Comparison of ENCODE assay signal across 18 cellular contexts in genomic region chr7:50613473-50613872, GRCh38. TPM values are rescaled to one million over a fixed set of nuclear protein-coding genes. Genes with fewer than 3 reads are reported as not detected.
DNase-seq lines count a peak whose midpoint lies in the region; ATAC-seq, FAIRE-seq and TF ChIP-seq lines count a peak whose summit lies in the region.
"Had no signal": no experiment of that assay in that cellular context is flagged by ENCODE, and none has a peak within 500 bp of the region (broad histone marks: within the 10 kb centered on the region; RNA-seq: fewer than 3 reads in every experiment).

No MANE protein-coding gene starts in this region.

- no peak overlapping the region for H3K4me2 ChIP-seq in PC-3 (ENCODE audit: low read length)

- H3K27ac Mint-ChIP-seq in activated naive CD8-positive, alpha-beta T cell treated with anti-CD3 and anti-CD28 coated beads, Interleukin-2, amount 10 ng/mL, durations not matched to agents 7 days and 5 days = peak overlapping the region; percentile 27
- no peak overlapping the region for H3K27ac Mint-ChIP-seq in activated naive CD8-positive, alpha-beta T cell treated with anti-CD3 and anti-CD28 coated beads, Interleukin-2, amount 50 U/mL, for 24 hours

- no TSS peak for BruUV-seq in PC-3 (replicated peaks; lab: Mats Ljungman, UMichigan)

- H3K27me3 Mint-ChIP-seq in activated naive CD8-positive, alpha-beta T cell treated with anti-CD3 and anti-CD28 coated beads, Interleukin-2, amount 10 ng/mL, durations not matched to agents 7 days and 5 days = peaks cover 4% of the 10 kb centered on the region
- no peaks in the 10 kb centered on the region for H3K27me3 Mint-ChIP-seq in activated naive CD8-positive, alpha-beta T cell treated with anti-CD3 and anti-CD28 coated beads, Interleukin-2, amount 50 U/mL, for 24 hours
- H3K27me3 Mint-ChIP-seq: CD4-positive, alpha-beta memory T cell had no signal

- H3K36me3 Mint-ChIP-seq in activated naive CD8-positive, alpha-beta T cell treated with anti-CD3 and anti-CD28 coated beads, Interleukin-2, amount 10 ng/mL, durations not matched to agents 7 days and 5 days = peaks cover 2% of the 10 kb centered on the region
- no peaks in the 10 kb centered on the region for H3K36me3 Mint-ChIP-seq in activated naive CD8-positive, alpha-beta T cell treated with anti-CD3 and anti-CD28 coated beads, Interleukin-2, amount 50 U/mL, for 24 hours (ENCODE audit: low read depth)
- H3K36me3 Mint-ChIP-seq: IgD-negative memory B cell had no signal

- peaks cover 31% of the 10 kb centered on the region for H3K4me1 Mint-ChIP-seq in activated naive CD8-positive, alpha-beta T cell treated with anti-CD3 and anti-CD28 coated beads, Interleukin-2, amount 10 ng/mL, durations not matched to agents 7 days and 5 days
- H3K4me1 Mint-ChIP-seq in activated naive CD8-positive, alpha-beta T cell treated with anti-CD3 and anti-CD28 coated beads, Interleukin-2, amount 50 U/mL, for 24 hours = peaks cover 18% of the 10 kb centered on the region
- H3K4me1 Mint-ChIP-seq: H9, IgD-negative memory B cell had no signal

- no peaks in the 10 kb centered on the region for H3K79me2 ChIP-seq in PC-3 (ENCODE audit: low read length)

- H3K27ac ChIP-seq in muscle layer of colon (ENCODE audit: low read depth, low read length) (peak overlapping the region; percentile 72), small intestine (ENCODE audit: low read depth in 1 of 2, low read length in 1 of 2) (no peak overlapping the region), PC-3 (ENCODE audit: low read length) (no peak overlapping the region)

- DNase-seq in activated naive CD8-positive, alpha-beta T cell treated with anti-CD3 and anti-CD28 coated beads, Interleukin-2, amount 10 ng/mL, durations not matched to agents 7 days and 5 days = no peak
- DNase-seq in activated naive CD8-positive, alpha-beta T cell treated with anti-CD3 and anti-CD28 coated beads, Interleukin-2, amount 50 U/mL, for 24 hours = no peak
- peak; percentile 21 for DNase-seq in small intestine
- DNase-seq in stimulated activated naive CD4-positive, alpha-beta T cell (lab: John Stamatoyannopoulos, UW) = no peak
- DNase-seq in NCI-H2029 (lab: John Stamatoyannopoulos, UW) = no peak
- DNase-seq in PC-3 = no peak
- DNase-seq: ACHN; BE2C; C1 segment of cervical spinal cord; CD4-positive, alpha-beta memory T cell; DMS79 treated with DMSO at 0.1 percent for 48 hours; GF-D8; GOT3; H9 had no signal

- no peak for TF ChIP-seq CTCF in PC-3 (conservative IDR thresholded peaks at IDR 0.05; ENCODE audit: low read depth, low read length)

- H2AFZ ChIP-seq in PC-3 (ENCODE audit: low read length) = no peak overlapping the region

- POLR2A ChIA-PET in activated naive CD8-positive, alpha-beta T cell treated with anti-CD3 and anti-CD28 coated beads, Interleukin-2, amount 10 ng/mL, durations not matched to agents 7 days and 5 days (lab: Charles Lee) = no interaction called here
- POLR2A ChIA-PET in PC-3 (lab: Charles Lee; ENCODE audit: unreplicated experiment) = no interaction called here

- WGBS in small intestine, 3 donors = 36 to 72% (median 55%) methylated on average over 8 of the region's 8 CpGs

- H3F3A ChIP-seq in PC-3 (ENCODE audit: low read length, unreplicated experiment) = no peaks in the 10 kb centered on the region

- H3K9me2 ChIP-seq in PC-3 (replicated peaks; ENCODE audit: low read length) = no peaks in the 10 kb centered on the region

- H3K4me3 ChIP-seq in muscle layer of colon (ENCODE audit: low read depth in 1 of 2, low read length in 2 of 2) = no peak overlapping the region
- no peak overlapping the region for H3K4me3 ChIP-seq in small intestine (ENCODE audit: low read depth in 1 of 2, low read length in 2 of 2)
- no peak overlapping the region for H3K4me3 ChIP-seq in PC-3 (ENCODE audit: low read length)

- no peak overlapping the region for H3K4me3 Mint-ChIP-seq in activated naive CD8-positive, alpha-beta T cell treated with anti-CD3 and anti-CD28 coated beads, Interleukin-2, amount 10 ng/mL, durations not matched to agents 7 days and 5 days
- H3K4me3 Mint-ChIP-seq in activated naive CD8-positive, alpha-beta T cell treated with anti-CD3 and anti-CD28 coated beads, Interleukin-2, amount 50 U/mL, for 24 hours = no peak overlapping the region
- H3K4me3 Mint-ChIP-seq: H9, IgD-negative memory B cell had no signal

- ATAC-seq in activated naive CD8-positive, alpha-beta T cell treated with anti-CD3 and anti-CD28 coated beads, Interleukin-2, amount 10 ng/mL, durations not matched to agents 7 days and 5 days (ENCODE audit: low read depth) = no peak
- no peak for ATAC-seq in activated naive CD8-positive, alpha-beta T cell treated with anti-CD3 and anti-CD28 coated beads, Interleukin-2, amount 50 U/mL, for 24 hours
- ATAC-seq in PC-3 = no peak

- H4K20me1 ChIP-seq in PC-3 (ENCODE audit: low read length) = peaks cover 18% of the 10 kb centered on the region

- no peaks in the 10 kb centered on the region for H3K9me3 Mint-ChIP-seq in activated naive CD8-positive, alpha-beta T cell treated with anti-CD3 and anti-CD28 coated beads, Interleukin-2, amount 10 ng/mL, durations not matched to agents 7 days and 5 days
- H3K9me3 Mint-ChIP-seq in activated naive CD8-positive, alpha-beta T cell treated with anti-CD3 and anti-CD28 coated beads, Interleukin-2, amount 50 U/mL, for 24 hours = no peaks in the 10 kb centered on the region
- H3K9me3 Mint-ChIP-seq: H9, IgD-negative memory B cell had no signal

- H3K36me3 ChIP-seq in muscle layer of colon (ENCODE audit: insufficient read depth, low read length) (peaks cover 36% of the 10 kb centered on the region), small intestine (ENCODE audit: control insufficient read depth in 2 of 2, insufficient read depth in 2 of 2, low read length in 2 of 2) (peaks cover 0 to 12% of the 10 kb centered on the region in 2 donors), PC-3 (ENCODE audit: low read depth, low read length) (peaks cover 37% of the 10 kb centered on the region)
- H3K36me3 ChIP-seq: BE2C had no signal

- H3K4me1 ChIP-seq in muscle layer of colon (ENCODE audit: insufficient read depth, low read length) = peaks cover 8% of the 10 kb centered on the region
- H3K4me1 ChIP-seq in small intestine (ENCODE audit: control insufficient read depth in 2 of 2, insufficient read depth in 1 of 2, low read depth in 1 of 2, low read length in 1 of 2) = peaks cover 0 to 15% of the 10 kb centered on the region in 2 donors
- H3K4me1 ChIP-seq in PC-3 (ENCODE audit: insufficient read depth, low read length) = peaks cover 15% of the 10 kb centered on the region
- H3K4me1 ChIP-seq: BE2C had no signal

- no peaks in the 10 kb centered on the region for H3K27me3 ChIP-seq in muscle layer of colon (ENCODE audit: control insufficient read depth in 1 of 2, insufficient read depth in 2 of 2, low read length in 2 of 2)
- H3K27me3 ChIP-seq in small intestine (ENCODE audit: control insufficient read depth in 2 of 2, insufficient read depth in 2 of 2, low read length in 2 of 2) = no peaks in the 10 kb centered on the region
- H3K27me3 ChIP-seq in PC-3 (ENCODE audit: low read length) = no peaks in the 10 kb centered on the region
- H3K27me3 ChIP-seq: BE2C had no signal

- intact Hi-C loops in PC-3 (cut with micrococcal nuclease) = loop anchor here (10.0 kb wide), 1 partner anchor 461 kb away; no protein-coding TSS in a partner anchor

- H3K9me3 ChIP-seq in muscle layer of colon (ENCODE audit: low read length) = no peaks in the 10 kb centered on the region
- H3K9me3 ChIP-seq in small intestine (ENCODE audit: control insufficient read depth, low read depth) = no peaks in the 10 kb centered on the region
- H3K9me3 ChIP-seq in PC-3 (ENCODE audit: low read length) = no peaks in the 10 kb centered on the region
- H3K9me3 ChIP-seq: BE2C had no signal

- H3K9ac ChIP-seq in muscle layer of colon (ENCODE audit: low read length) (no peak overlapping the region), PC-3 (ENCODE audit: low read length) (no peak overlapping the region)

- CTCF ChIA-PET in PC-3 (lab: Charles Lee) = no interaction called here

- FAIRE-seq in small intestine (lab: Jason Lieb, UNC) = no peak
- FAIRE-seq: A204.1, HepG2 had no signal

RNA-seq across cellular contexts. Expression of gene DDC, which starts 48.3 kb away (rescaled TPM):
- total RNA-seq in activated naive CD8-positive, alpha-beta T cell treated with anti-CD3 and anti-CD28 coated beads, Interleukin-2, amount 10 ng/mL, durations not matched to agents 7 days and 5 days = not detected
- 100 to 1,000 TPM; 127 to 689 (median 418) TPM for polyA plus RNA-seq in small intestine
- total RNA-seq in PC-3 (2014; rRNA removed) = not detected in 2 replicates
- total RNA-seq: CD4-positive, alpha-beta memory T cell; H9 had no signal
- polyA plus RNA-seq: CD4-positive, alpha-beta memory T cell; IgD-negative memory B cell had no signal
